In the genomic region with DNA sequence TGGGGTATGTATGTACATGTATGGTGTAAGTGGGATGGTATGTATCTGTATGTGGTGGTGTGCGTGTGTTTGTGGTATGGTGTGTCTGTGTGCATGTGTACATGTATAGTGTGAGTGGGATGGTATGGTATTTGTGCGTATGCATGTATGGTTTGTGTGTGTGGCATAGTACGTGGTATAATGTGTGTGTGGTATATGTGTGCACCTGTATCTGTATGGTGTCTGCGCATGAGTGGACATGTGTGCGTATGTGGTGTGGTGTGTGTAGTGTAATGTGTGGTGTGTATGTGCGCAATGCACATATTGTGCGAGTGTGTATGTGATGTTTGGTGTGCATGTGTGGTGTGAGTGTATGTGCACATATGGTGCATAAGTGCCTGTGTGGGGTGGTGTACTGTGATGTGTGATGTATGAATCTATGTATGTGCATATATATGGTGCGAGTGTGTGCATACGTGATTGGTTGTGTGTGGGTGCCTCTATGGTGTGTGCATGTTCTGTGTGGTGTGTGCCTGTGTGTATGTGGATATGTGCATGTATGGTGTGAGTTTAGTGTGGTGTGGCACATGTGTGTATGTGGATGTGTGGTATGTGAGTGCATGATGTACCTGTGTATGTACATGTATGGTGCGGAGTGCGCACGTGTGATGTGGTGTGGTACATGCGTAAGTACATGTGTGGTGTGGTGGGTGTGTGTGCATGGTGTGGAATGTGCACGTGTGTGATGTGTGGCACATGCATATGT, we compare ENCODE assay signal across 1 cellular context.
TF ChIP-seq lines count a peak whose summit lies in the region.

No MANE protein-coding gene starts in this region.

TF ChIP-seq in K562, 482 proteins besides CTCF, POLR2A, EP300 and RAD21:
- TF ChIP-seq ZNF780A (CRISPR knock-in tag; IDR thresholded peaks at IDR 0.05) = no peak
- 0 out of 2 replicates have a peak, but pooled peaks have one; percentile 50 for TF ChIP-seq NR2C2 (CRISPR knock-in tag; IDR thresholded peaks at IDR 0.05)
- TF ChIP-seq NR2C2 (tag; IDR thresholded peaks at IDR 0.05) = no peak
- peak; percentile 9; the same call in 1 of the 2 replicates for TF ChIP-seq POLR2AphosphoS5 (IDR thresholded peaks at IDR 0.05; ENCODE audit: control insufficient read depth, insufficient read depth, low read depth, low read length)
- TF ChIP-seq NCOA4 (IDR thresholded peaks at IDR 0.05; ENCODE audit: partially characterized antibody) = peak; percentile 19
- TF ChIP-seq CCAR2 (IDR thresholded peaks at IDR 0.05; ENCODE audit: low read depth, low read length) = peak; percentile 34; the same call in 1 of the 2 replicates
- peak; percentile 27; the same call in 1 of the 2 replicates for TF ChIP-seq MYNN (IDR thresholded peaks at IDR 0.05)
- TF ChIP-seq MYNN (CRISPR knock-in tag; IDR thresholded peaks at IDR 0.05) = no peak
- TF ChIP-seq PML (IDR thresholded peaks at IDR 0.05; ENCODE audit: low read length) = no peak
- TF ChIP-seq ZBED1 (IDR thresholded peaks at IDR 0.05) = no peak
- peak; percentile 87 for TF ChIP-seq SUPT5H (IDR thresholded peaks at IDR 0.05)
- TF ChIP-seq ELF4 (CRISPR knock-in tag; IDR thresholded peaks at IDR 0.05) = 0 out of 2 replicates have a peak, but pooled peaks have one; percentile 5
- peak; percentile 20 for TF ChIP-seq ARHGAP35 (IDR thresholded peaks at IDR 0.05; ENCODE audit: partially characterized antibody)
- TF ChIP-seq, protein P1, sequence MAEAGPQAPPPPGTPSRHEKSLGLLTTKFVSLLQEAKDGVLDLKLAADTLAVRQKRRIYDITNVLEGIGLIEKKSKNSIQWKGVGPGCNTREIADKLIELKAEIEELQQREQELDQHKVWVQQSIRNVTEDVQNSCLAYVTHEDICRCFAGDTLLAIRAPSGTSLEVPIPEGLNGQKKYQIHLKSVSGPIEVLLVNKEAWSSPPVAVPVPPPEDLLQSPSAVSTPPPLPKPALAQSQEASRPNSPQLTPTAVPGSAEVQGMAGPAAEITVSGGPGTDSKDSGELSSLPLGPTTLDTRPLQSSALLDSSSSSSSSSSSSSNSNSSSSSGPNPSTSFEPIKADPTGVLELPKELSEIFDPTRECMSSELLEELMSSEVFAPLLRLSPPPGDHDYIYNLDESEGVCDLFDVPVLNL (CRISPR knock-in tag; IDR thresholded peaks at IDR 0.05; ENCODE audit: low read depth) = 0 out of 2 replicates have a peak, but pooled peaks have one; percentile 62
- TF ChIP-seq, protein P2, sequence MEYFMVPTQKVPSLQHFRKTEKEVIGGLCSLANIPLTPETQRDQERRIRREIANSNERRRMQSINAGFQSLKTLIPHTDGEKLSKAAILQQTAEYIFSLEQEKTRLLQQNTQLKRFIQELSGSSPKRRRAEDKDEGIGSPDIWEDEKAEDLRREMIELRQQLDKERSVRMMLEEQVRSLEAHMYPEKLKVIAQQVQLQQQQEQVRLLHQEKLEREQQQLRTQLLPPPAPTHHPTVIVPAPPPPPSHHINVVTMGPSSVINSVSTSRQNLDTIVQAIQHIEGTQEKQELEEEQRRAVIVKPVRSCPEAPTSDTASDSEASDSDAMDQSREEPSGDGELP (CRISPR knock-in tag; IDR thresholded peaks at IDR 0.05; ENCODE audit: borderline replicate concordance) = no peak
- TF ChIP-seq POLR2B (IDR thresholded peaks at IDR 0.05; ENCODE audit: low read depth, partially characterized antibody) = peak; percentile 80
- TF ChIP-seq EZH2 (IDR thresholded peaks at IDR 0.05; ENCODE audit: borderline replicate concordance, low read depth, low read length) = no peak
- TF ChIP-seq, protein P3, sequence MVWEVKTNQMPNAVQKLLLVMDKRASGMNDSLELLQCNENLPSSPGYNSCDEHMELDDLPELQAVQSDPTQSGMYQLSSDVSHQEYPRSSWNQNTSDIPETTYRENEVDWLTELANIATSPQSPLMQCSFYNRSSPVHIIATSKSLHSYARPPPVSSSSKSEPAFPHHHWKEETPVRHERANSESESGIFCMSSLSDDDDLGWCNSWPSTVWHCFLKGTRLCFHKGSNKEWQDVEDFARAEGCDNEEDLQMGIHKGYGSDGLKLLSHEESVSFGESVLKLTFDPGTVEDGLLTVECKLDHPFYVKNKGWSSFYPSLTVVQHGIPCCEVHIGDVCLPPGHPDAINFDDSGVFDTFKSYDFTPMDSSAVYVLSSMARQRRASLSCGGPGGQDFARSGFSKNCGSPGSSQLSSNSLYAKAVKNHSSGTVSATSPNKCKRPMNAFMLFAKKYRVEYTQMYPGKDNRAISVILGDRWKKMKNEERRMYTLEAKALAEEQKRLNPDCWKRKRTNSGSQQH (CRISPR knock-in tag; IDR thresholded peaks at IDR 0.05) = peak; percentile 2; the same call in 1 of the 2 replicates
- TF ChIP-seq STAT5A (IDR thresholded peaks at IDR 0.05; ENCODE audit: borderline replicate concordance, low read length) = 0 out of 2 replicates have a peak, but pooled peaks have one; percentile 10
- no peak for TF ChIP-seq ZEB2 (IDR thresholded peaks at IDR 0.05)
- 0 out of 2 replicates have a peak, but pooled peaks have one; percentile 38 for TF ChIP-seq LARP7 (IDR thresholded peaks at IDR 0.05)
- TF ChIP-seq ZNF384 (IDR thresholded peaks at IDR 0.05; ENCODE audit: low read depth, low read length) = no peak
- 0 out of 2 replicates have a peak, but pooled peaks have one; percentile 59 for TF ChIP-seq HDGF (IDR thresholded peaks at IDR 0.05)
- TF ChIP-seq, protein P4, sequence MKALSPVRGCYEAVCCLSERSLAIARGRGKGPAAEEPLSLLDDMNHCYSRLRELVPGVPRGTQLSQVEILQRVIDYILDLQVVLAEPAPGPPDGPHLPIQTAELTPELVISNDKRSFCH (CRISPR knock-in tag; IDR thresholded peaks at IDR 0.05) = no peak
- TF ChIP-seq, protein P4 (tag; IDR thresholded peaks at IDR 0.05) = no peak
- TF ChIP-seq EWSR1 (IDR thresholded peaks at IDR 0.05; ENCODE audit: borderline replicate concordance, low read depth, partially characterized antibody) = peak; percentile 34
- peak in 1 of 2 experiments; percentile 65; a peak in 2 of 4 replicates for TF ChIP-seq KDM1A (IDR thresholded peaks at IDR 0.05)
TF ChIP-seq in K562: peak in this region for 16.
